ENCODE assay signal across 12 cellular contexts in the genomic region with DNA sequence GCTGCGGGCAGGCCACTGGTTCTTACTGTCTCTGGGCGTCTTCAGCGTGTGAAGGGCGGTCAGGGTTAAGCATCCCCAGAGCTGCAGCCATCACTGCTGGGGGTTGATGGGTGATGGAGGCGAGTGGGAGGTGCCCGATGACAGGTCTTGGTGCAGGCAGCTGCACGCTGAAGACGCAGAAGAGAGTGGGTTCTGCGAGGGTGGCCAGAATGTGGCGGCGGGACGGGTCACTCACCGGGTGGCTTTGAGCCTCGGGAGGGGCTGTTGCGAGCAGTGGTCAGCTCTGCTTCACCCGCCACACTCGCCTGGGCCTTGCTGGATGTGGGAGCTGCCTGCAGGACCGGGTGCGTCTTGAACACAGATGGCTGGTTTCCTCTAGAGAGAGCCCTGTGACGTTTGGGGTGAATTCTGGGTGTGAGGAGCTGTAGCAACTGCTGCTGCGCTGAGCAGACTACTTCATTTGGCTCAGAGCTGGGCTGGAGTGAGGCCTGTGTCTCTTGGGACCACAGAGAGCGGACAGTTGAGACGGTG. TPM values are rescaled to one million over a fixed set of nuclear protein-coding genes. Genes with fewer than 3 reads are reported as not detected.
A peak's percentile ranks its signal among the peaks of the same experiment; 100 is the strongest.
DNase-seq lines count a peak whose midpoint lies in the region; ATAC-seq and TF ChIP-seq lines count a peak whose summit lies in the region.
"Had no signal": no experiment of that assay in that cellular context is flagged by ENCODE, and none has a peak within 500 bp of the region (broad histone marks: within the 10 kb centered on the region; RNA-seq: fewer than 3 reads in every experiment).

No MANE protein-coding gene starts in this region.

- no peak for TF ChIP-seq POLR2A in tibial nerve (IDR thresholded peaks at IDR 0.05)

- H3K4me1 ChIP-seq in CD4-positive, CD25-positive, alpha-beta regulatory T cell (ENCODE audit: control insufficient read depth, insufficient read depth, low read length, poor library complexity, severe bottlenecking), result peaks cover 52% of the 10 kb centered on the region
- peaks cover 27% of the 10 kb centered on the region for H3K4me1 ChIP-seq in OCI-LY1 (ENCODE audit: insufficient read depth, low read length, severe bottlenecking)
- peaks cover 54% of the 10 kb centered on the region for H3K4me1 ChIP-seq in effector memory CD4-positive, alpha-beta T cell (ENCODE audit: control insufficient read depth, insufficient read depth, low read length, poor library complexity, severe bottlenecking)
- H3K4me1 ChIP-seq in tibial nerve, result peaks cover 2 to 48% (median 18%) of the 10 kb centered on the region in 4 donors

- no peak for TF ChIP-seq CTCF in OCI-LY1 (IDR thresholded peaks at IDR 0.05; ENCODE audit: low read length)
- no peak for TF ChIP-seq CTCF in nephron (IDR thresholded peaks at IDR 0.05; ENCODE audit: unreplicated experiment in 3 of 3)
- TF ChIP-seq CTCF in tibial nerve (IDR thresholded peaks at IDR 0.05), result no peak

- H3K79me2 ChIP-seq in OCI-LY1 (ENCODE audit: insufficient read depth, low read length), result no peaks in the 10 kb centered on the region

- H3K9ac ChIP-seq in OCI-LY1 (ENCODE audit: low read length), result peak overlapping the region; percentile 51

- peak in 1 of 3 donors; percentile 27 for DNase-seq in CD4-positive, CD25-positive, alpha-beta regulatory T cell
- DNase-seq in effector memory CD4-positive, alpha-beta T cell, result no peak
- DNase-seq in tibial nerve (ENCODE audit: low spot score in 2 of 2) (no peak), SKM-1 (lab: John Stamatoyannopoulos, UW; ENCODE audit: unreplicated experiment) (no peak), DMS79 (lab: John Stamatoyannopoulos, UW) (no peak), NCI-H146 (lab: John Stamatoyannopoulos, UW) (no peak)
- DNase-seq: left colon, NCI-H2171 had no signal

- no peak for TF ChIP-seq EP300 in tibial nerve (IDR thresholded peaks at IDR 0.05)

- WGBS in tibial nerve, 2 donors, result 84 to 87% methylated on average over 23 of the region's 23 CpGs

- H3K9me2 ChIP-seq in OCI-LY1 (ENCODE audit: low read depth, low read length), result no peaks in the 10 kb centered on the region

- no peaks in the 10 kb centered on the region for H3F3A ChIP-seq in OCI-LY1 (ENCODE audit: insufficient read depth, low read length)

- H3K4me1 Mint-ChIP-seq in CD4-positive, CD25-positive, alpha-beta regulatory T cell, result peaks cover 4 to 80% (median 50%) of the 10 kb centered on the region in 4 donors
- H3K4me1 Mint-ChIP-seq in nephron, result peaks cover 76% of the 10 kb centered on the region

- H3K27ac ChIP-seq in CD4-positive, CD25-positive, alpha-beta regulatory T cell (ENCODE audit: insufficient read depth, low read length, poor library complexity, severe bottlenecking), result peak overlapping the region; percentile 85
- H3K27ac ChIP-seq in OCI-LY1 (ENCODE audit: low read depth, low read length, poor library complexity, severe bottlenecking) (peak overlapping the region; percentile 89), tibial nerve (peak overlapping the region in 1 of 4 donors; percentile 14)
- peak overlapping the region; percentile 58 for H3K27ac ChIP-seq in effector memory CD4-positive, alpha-beta T cell (ENCODE audit: insufficient read depth, low read length, poor library complexity, severe bottlenecking)
- H3K27ac ChIP-seq: psoas muscle had no signal

- H3K9me3 ChIP-seq in CD4-positive, CD25-positive, alpha-beta regulatory T cell (ENCODE audit: control insufficient read depth in 2 of 2, low read length in 2 of 2), result no peaks in the 10 kb centered on the region
- H3K9me3 ChIP-seq in OCI-LY1 (ENCODE audit: low read length) (no peaks in the 10 kb centered on the region), tibial nerve (no peaks in the 10 kb centered on the region)
- H3K9me3 ChIP-seq in effector memory CD4-positive, alpha-beta T cell (ENCODE audit: control insufficient read depth, low read length), result no peaks in the 10 kb centered on the region
- H3K9me3 ChIP-seq: psoas muscle had no signal

- peaks cover 19% of the 10 kb centered on the region for H3K36me3 Mint-ChIP-seq in CD4-positive, CD25-positive, alpha-beta regulatory T cell
- peaks cover 25% of the 10 kb centered on the region for H3K36me3 Mint-ChIP-seq in nephron (ENCODE audit: low read depth)

- H3K27me3 Mint-ChIP-seq in CD4-positive, CD25-positive, alpha-beta regulatory T cell, result no peaks in the 10 kb centered on the region
- peaks cover 4% of the 10 kb centered on the region for H3K27me3 Mint-ChIP-seq in nephron (ENCODE audit: low read depth)

- no peak for ATAC-seq in CD4-positive, CD25-positive, alpha-beta regulatory T cell (ENCODE audit: low read depth in 2 of 2)
- ATAC-seq: left colon, psoas muscle had no signal

- H3K27me3 ChIP-seq in CD4-positive, CD25-positive, alpha-beta regulatory T cell (ENCODE audit: control insufficient read depth, insufficient read depth, low read length), result no peaks in the 10 kb centered on the region
- no peaks in the 10 kb centered on the region for H3K27me3 ChIP-seq in OCI-LY1 (ENCODE audit: insufficient read depth, low read length)
- H3K27me3 ChIP-seq in effector memory CD4-positive, alpha-beta T cell (replicated peaks; ENCODE audit: control insufficient read depth, insufficient read depth, low read length, poor library complexity, severe bottlenecking), result no peaks in the 10 kb centered on the region
- H3K27me3 ChIP-seq in tibial nerve, result no peaks in the 10 kb centered on the region

- H3K36me3 ChIP-seq in CD4-positive, CD25-positive, alpha-beta regulatory T cell (ENCODE audit: control insufficient read depth, insufficient read depth, low read length), result no peaks in the 10 kb centered on the region
- H3K36me3 ChIP-seq in OCI-LY1 (ENCODE audit: insufficient read depth, low read length), result peaks cover 7% of the 10 kb centered on the region; the same call in 1 of the 2 replicates
- no peaks in the 10 kb centered on the region for H3K36me3 ChIP-seq in effector memory CD4-positive, alpha-beta T cell (ENCODE audit: control insufficient read depth, insufficient read depth, low read length)
- peaks cover 0 to 3% (median 0%) of the 10 kb centered on the region in 3 donors for H3K36me3 ChIP-seq in tibial nerve

- H2AFZ ChIP-seq in OCI-LY1 (ENCODE audit: low read length), result no peak overlapping the region

- H3K4me3 ChIP-seq in CD4-positive, CD25-positive, alpha-beta regulatory T cell (ENCODE audit: low read depth, low read length), result no peak overlapping the region
- peak overlapping the region; percentile 32 for H3K4me3 ChIP-seq in OCI-LY1 (ENCODE audit: low read depth, low read length, poor library complexity, severe bottlenecking)
- no peak overlapping the region for H3K4me3 ChIP-seq in effector memory CD4-positive, alpha-beta T cell (ENCODE audit: insufficient read depth, low read depth, low read length, poor library complexity, severe bottlenecking)
- H3K4me3 ChIP-seq in tibial nerve, result no peak overlapping the region
- H3K4me3 ChIP-seq: psoas muscle had no signal

- peak overlapping the region; percentile 63 for H3K4me2 ChIP-seq in OCI-LY1 (ENCODE audit: low read length)

- no peaks in the 10 kb centered on the region for H4K20me1 ChIP-seq in OCI-LY1 (ENCODE audit: insufficient read depth, low read length)

- H3K9me3 Mint-ChIP-seq in CD4-positive, CD25-positive, alpha-beta regulatory T cell, result peaks cover 0 to 1% (median 0%) of the 10 kb centered on the region in 7 donors
- H3K9me3 Mint-ChIP-seq in nephron, result no peaks in the 10 kb centered on the region

- H3K4me3 Mint-ChIP-seq in CD4-positive, CD25-positive, alpha-beta regulatory T cell, result peak overlapping the region; percentile 77 to 83 (median 80)
- H3K4me3 Mint-ChIP-seq in nephron, result peak overlapping the region in 2 of 3 experiments; percentile 32 to 47

- H3K27ac Mint-ChIP-seq in CD4-positive, CD25-positive, alpha-beta regulatory T cell, result peak overlapping the region; percentile 98 to 100 (median 98)
- peak overlapping the region; percentile 91 to 97 (median 95) for H3K27ac Mint-ChIP-seq in nephron

RNA-seq across cellular contexts. Expression of a gene that starts 44.6 kb away (rescaled TPM):
- not detected for total RNA-seq in CD4-positive, CD25-positive, alpha-beta regulatory T cell
- under 1 TPM in 1 of 4 donors, not detected in 3; 0.07 TPM for polyA plus RNA-seq in CD4-positive, CD25-positive, alpha-beta regulatory T cell
- not detected for total RNA-seq in tibial nerve
- total RNA-seq: fibroblast of lung, left colon had no signal
- polyA plus RNA-seq: fibroblast of lung had no signal
